Comparison of ENCODE assay signal across 24 cellular contexts in genomic region chr7:103123529-103123928, GRCh38.
"Had no signal": no experiment of that assay in that cellular context is flagged by ENCODE, and none has a peak within 500 bp of the region (broad histone marks: within the 10 kb centered on the region; RNA-seq: fewer than 3 reads in every experiment).

No MANE protein-coding gene starts in this region.

- DNase-seq: activated CD4-positive, alpha-beta T cell treated with anti-CD3 and anti-CD28 coated beads, Interleukin-2, amount 10 ng/mL, durations not matched to agents 24 days and 14 days; activated CD4-positive, alpha-beta T cell treated with anti-CD3 and anti-CD28 coated beads, Interleukin-2, amount 50 U/mL, for 48 hours; activated CD4-positive, CD25-positive, alpha-beta regulatory T cell treated with anti-CD3 and anti-CD28 coated beads, Interleukin-2, amount 50 U/mL, for 72 hours; activated CD8-positive, alpha-beta memory T cell treated with anti-CD3 and anti-CD28 coated beads, Interleukin-2, amount 10 ng/mL, durations not matched to agents 7 days and 5 days; activated effector memory CD4-positive, alpha-beta T cell treated with Interleukin-2 at 50 U/mL for 16 hours; activated naive CD4-positive, alpha-beta T cell; activated T-cell treated with anti-CD3 and anti-CD28 coated beads, Interleukin-2, amount 50 U/mL, for 24 hours; aorta; body of pancreas; central memory CD4-positive, alpha-beta T cell; MG63; NCI-H1092 treated with DMSO at 0.1 percent for 48 hours; NCI-H1436; NCI-H1694 treated with DMSO at 0.1 percent for 48 hours; NCI-H2029 treated with DMSO at 0.1 percent for 48 hours; NCI-H345; NCI-H510A; NCI-H526 treated with DMSO at 0.1 percent for 48 hours; NK-92 treated with Interleukin-12 subunit alpha and Interleukin-12 subunit beta, amount 100 ng/mL, for 24 hours; PC-9; SJCRH30; SK-N-SH; T-helper 2 cell; T1000 had no signal
